Comparison of ENCODE assay signal across 9 cellular contexts in genomic region chr1:29698033-29698432, GRCh38.
DNase-seq lines count a peak whose midpoint lies in the region; ATAC-seq, FAIRE-seq and TF ChIP-seq lines count a peak whose summit lies in the region.
"Had no signal": no experiment of that assay in that cellular context is flagged by ENCODE, and none has a peak within 500 bp of the region (broad histone marks: within the 10 kb centered on the region; RNA-seq: fewer than 3 reads in every experiment).

No MANE protein-coding gene starts in this region.

- no peak overlapping the region for H3K27ac ChIP-seq in parathyroid adenoma
- H3K27ac ChIP-seq: BLaER1 treated with 17β-estradiol and CSF1 and Interleukin-3, amounts not matched to agents 10 nM and 100 nM had no signal

- H3K36me3 ChIP-seq in parathyroid adenoma (ENCODE audit: control insufficient read depth, insufficient read depth, low read length), result no peaks in the 10 kb centered on the region
- H3K36me3 ChIP-seq: BLaER1 treated with 17β-estradiol and CSF1 and Interleukin-3, amounts not matched to agents 10 nM and 100 nM had no signal

- no peak overlapping the region for H2AFZ ChIP-seq in parathyroid adenoma

- FAIRE-seq in GM12892 (lab: Jason Lieb, UNC), result no peak

- H3K4me3 ChIP-seq in parathyroid adenoma (ENCODE audit: low read depth, low read length), result no peak overlapping the region
- H3K4me3 ChIP-seq: BLaER1 treated with 17β-estradiol and CSF1 and Interleukin-3, amounts not matched to agents 10 nM and 100 nM had no signal

- TF ChIP-seq CTCF in parathyroid adenoma (IDR thresholded peaks at IDR 0.05), result peak; percentile 12

- no peak overlapping the region for H3K9ac ChIP-seq in parathyroid adenoma
- H3K9ac ChIP-seq: BLaER1 treated with 17β-estradiol and CSF1 and Interleukin-3, amounts not matched to agents 10 nM and 100 nM had no signal

- no peaks in the 10 kb centered on the region for H3K79me2 ChIP-seq in parathyroid adenoma

- no peak for TF ChIP-seq POLR2A in GM12892 (IDR thresholded peaks at IDR 0.05; ENCODE audit: low read depth, low read length)

- ATAC-seq in GM21528 (IDR thresholded peaks at IDR 0.05; ENCODE audit: low FRiP score, unreplicated experiment), result no peak

- H3K27me3 ChIP-seq in parathyroid adenoma (ENCODE audit: control insufficient read depth, insufficient read depth, low read length), result no peaks in the 10 kb centered on the region
- H3K27me3 ChIP-seq: BLaER1 treated with 17β-estradiol and CSF1 and Interleukin-3, amounts not matched to agents 10 nM and 100 nM had no signal

- DNase-seq in NCI-H1436 (lab: John Stamatoyannopoulos, UW) (peak; percentile 61), NCI-H1436 treated with DMSO at 0.1 percent for 48 hours (lab: John Stamatoyannopoulos, UW) (no peak), NCI-H2171 treated with DMSO at 0.1 percent for 48 hours (lab: John Stamatoyannopoulos, UW) (peak; percentile 57), dedifferentiated amniotic fluid mesenchymal stem cell (ENCODE audit: extremely low spot score) (peak; percentile 58), GM12892 (ENCODE audit: insufficient read length) (no peak)
- DNase-seq in activated CD8-positive, alpha-beta memory T cell treated with anti-CD3 and anti-CD28 coated beads for 24 hours, result no peak

- no peak overlapping the region for H3K4me2 ChIP-seq in parathyroid adenoma (ENCODE audit: low read length)

- H3K9me3 ChIP-seq in parathyroid adenoma (ENCODE audit: control insufficient read depth, low read length), result no peaks in the 10 kb centered on the region

- H3K4me1 ChIP-seq in parathyroid adenoma, result no peaks in the 10 kb centered on the region

Comparison
In these comparisons a context has a peak if more than half of its experiments do, and no peak if none do; other contexts are left out.
1. DNase-seq: peak in NCI-H1436 (single experiment), NCI-H2171 treated with DMSO at 0.1 percent for 48 hours (single experiment) and dedifferentiated amniotic fluid mesenchymal stem cell (single experiment); none in NCI-H1436 treated with DMSO at 0.1 percent for 48 hours (single experiment), activated CD8-positive, alpha-beta memory T cell treated with anti-CD3 and anti-CD28 coated beads for 24 hours (single experiment) and GM12892 (single experiment).